1 cellular context compared by ENCODE assay signal in the genomic region with DNA sequence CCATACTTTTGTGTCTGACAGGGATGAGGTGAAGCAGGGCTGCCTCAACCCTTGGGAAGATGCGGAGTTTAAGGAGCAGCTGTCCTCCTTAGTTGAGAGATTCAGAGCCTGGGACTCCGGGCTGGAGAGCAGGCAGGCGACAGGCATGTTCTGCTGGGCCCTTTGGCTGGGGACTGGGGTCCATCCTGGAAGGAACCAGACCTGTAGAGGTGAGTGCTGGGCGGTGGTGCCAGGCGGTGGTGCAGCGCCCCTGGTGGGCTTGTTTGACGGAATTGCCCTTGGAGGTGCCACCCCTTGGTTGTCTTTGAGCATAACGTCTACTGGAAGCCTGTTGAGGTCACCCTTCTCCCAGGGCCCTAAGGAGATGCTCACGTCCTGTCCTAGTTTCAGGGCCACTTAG.
TF ChIP-seq lines count a peak whose summit lies in the region.

No MANE protein-coding gene starts in this region.

TF ChIP-seq in A549, 52 proteins besides CTCF, POLR2A, EP300 and RAD21 (continued from another document):
- TF ChIP-seq, protein P1, sequence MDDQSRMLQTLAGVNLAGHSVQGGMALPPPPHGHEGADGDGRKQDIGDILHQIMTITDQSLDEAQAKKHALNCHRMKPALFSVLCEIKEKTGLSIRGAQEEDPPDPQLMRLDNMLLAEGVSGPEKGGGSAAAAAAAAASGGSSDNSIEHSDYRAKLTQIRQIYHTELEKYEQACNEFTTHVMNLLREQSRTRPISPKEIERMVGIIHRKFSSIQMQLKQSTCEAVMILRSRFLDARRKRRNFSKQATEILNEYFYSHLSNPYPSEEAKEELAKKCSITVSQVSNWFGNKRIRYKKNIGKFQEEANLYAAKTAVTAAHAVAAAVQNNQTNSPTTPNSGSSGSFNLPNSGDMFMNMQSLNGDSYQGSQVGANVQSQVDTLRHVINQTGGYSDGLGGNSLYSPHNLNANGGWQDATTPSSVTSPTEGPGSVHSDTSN (IDR thresholded peaks at IDR 0.05) = no peak
- TF ChIP-seq, protein P2, sequence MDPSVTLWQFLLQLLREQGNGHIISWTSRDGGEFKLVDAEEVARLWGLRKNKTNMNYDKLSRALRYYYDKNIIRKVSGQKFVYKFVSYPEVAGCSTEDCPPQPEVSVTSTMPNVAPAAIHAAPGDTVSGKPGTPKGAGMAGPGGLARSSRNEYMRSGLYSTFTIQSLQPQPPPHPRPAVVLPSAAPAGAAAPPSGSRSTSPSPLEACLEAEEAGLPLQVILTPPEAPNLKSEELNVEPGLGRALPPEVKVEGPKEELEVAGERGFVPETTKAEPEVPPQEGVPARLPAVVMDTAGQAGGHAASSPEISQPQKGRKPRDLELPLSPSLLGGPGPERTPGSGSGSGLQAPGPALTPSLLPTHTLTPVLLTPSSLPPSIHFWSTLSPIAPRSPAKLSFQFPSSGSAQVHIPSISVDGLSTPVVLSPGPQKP (IDR thresholded peaks at IDR 0.05; ENCODE audit: low read depth, low read length) = no peak
- TF ChIP-seq MAFK (IDR thresholded peaks at IDR 0.05; ENCODE audit: partially characterized antibody) = no peak
